ENCODE assay signal across 14 cellular contexts in genomic region chr14:80764496-80764895, GRCh38.
"Had no signal": no experiment of that assay in that cellular context is flagged by ENCODE, and none has a peak within 500 bp of the region (broad histone marks: within the 10 kb centered on the region; RNA-seq: fewer than 3 reads in every experiment).

No MANE protein-coding gene starts in this region.

- H3K27ac ChIP-seq: body of pancreas, gastrocnemius medialis, heart right ventricle, neural progenitor cell, ovary, WERI-Rb-1 had no signal

- H3K4me3 ChIP-seq: body of pancreas, gastrocnemius medialis, heart right ventricle, lung, neural progenitor cell, ovary had no signal

- H3K4me2 ChIP-seq: neural progenitor cell had no signal

- H3K36me3 ChIP-seq: neural progenitor cell, ovary, WERI-Rb-1 had no signal

- H3K9me3 ChIP-seq: body of pancreas, gastrocnemius medialis, ovary had no signal

- DNase-seq: activated CD4-positive, alpha-beta T cell treated with anti-CD3 and anti-CD28 coated beads, Interleukin-2, amount 50 U/mL, for 48 hours; activated naive CD4-positive, alpha-beta T cell treated with anti-CD3 and anti-CD28 coated beads, Interleukin-2, amount 10 ng/mL, durations not matched to agents 7 days and 5 days; body of pancreas; effector memory CD4-positive, alpha-beta T cell; gastrocnemius medialis; heart right ventricle; naive B cell; ovary; stimulated activated CD4-positive, alpha-beta T cell treated with anti-CD3 and anti-CD28 coated beads, Interleukin-12 subunit alpha, Interleukin-12 subunit beta, amount 100 ng/mL, for 4 hours; stimulated activated CD4-positive, alpha-beta T cell treated with anti-CD3 and anti-CD28 coated beads, Interleukin-2, amount 100 ng/mL, for 24 hours; WERI-Rb-1 had no signal

- H2AFZ ChIP-seq: neural progenitor cell had no signal

- ATAC-seq: body of pancreas; gastrocnemius medialis; heart right ventricle; stimulated activated effector memory CD8-positive, alpha-beta T cell treated with anti-CD3 and anti-CD28 coated beads, Interleukin-12 subunit alpha, Interleukin-12 subunit beta, amount 100 ng/mL, for 72 hours had no signal

- H3K27me3 ChIP-seq: body of pancreas, gastrocnemius medialis, heart right ventricle, neural progenitor cell, ovary had no signal

- H3K4me1 ChIP-seq: body of pancreas, gastrocnemius medialis, heart right ventricle, neural progenitor cell had no signal

- H3K9ac ChIP-seq: neural progenitor cell had no signal
